Comparison of ENCODE assay signal across 9 cellular contexts in the genomic region with DNA sequence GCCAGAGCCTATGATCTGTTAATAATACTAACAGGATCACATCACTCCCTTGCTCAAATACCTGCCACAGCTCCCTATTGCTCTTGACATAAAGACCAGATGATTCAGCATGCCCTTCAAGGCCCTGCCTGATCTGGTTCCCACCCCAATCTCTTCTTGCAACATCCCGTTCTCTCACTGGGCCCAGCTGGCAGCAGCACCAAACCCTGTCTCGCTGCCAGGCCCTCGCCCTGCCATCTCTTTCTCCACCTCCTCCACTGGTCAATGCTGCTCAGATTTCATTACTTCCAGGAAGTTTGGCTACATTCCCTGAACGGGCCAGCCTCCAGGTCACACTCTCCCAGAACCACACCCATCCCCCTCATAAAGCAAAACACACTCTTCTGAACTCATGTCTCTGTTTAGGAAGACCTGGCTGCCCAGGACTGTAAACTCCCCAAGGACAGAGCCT. TPM values are rescaled to one million over a fixed set of nuclear protein-coding genes. Genes with fewer than 3 reads are reported as not detected.
A peak's percentile ranks its signal among the peaks of the same experiment; 100 is the strongest.
DNase-seq lines count a peak whose midpoint lies in the region; ATAC-seq and TF ChIP-seq lines count a peak whose summit lies in the region.
"Had no signal": no experiment of that assay in that cellular context is flagged by ENCODE, and none has a peak within 500 bp of the region (broad histone marks: within the 10 kb centered on the region; RNA-seq: fewer than 3 reads in every experiment).

No MANE protein-coding gene starts in this region.

- TF ChIP-seq CTCF in fibroblast of lung (conservative IDR thresholded peaks at IDR 0.05 in 1 of 2, IDR thresholded peaks at IDR 0.05 in 1 of 2; ENCODE audit: low read depth in 1 of 2, low read length in 2 of 2) (no peak), ovary (IDR thresholded peaks at IDR 0.05) (no peak)

- H3K27ac ChIP-seq in fibroblast of lung (ENCODE audit: insufficient read depth, low read length), result no peak overlapping the region
- peak overlapping the region; percentile 36 to 47 for H3K27ac ChIP-seq in ovary

- whole genome bisulfite sequencing in ovary, 3 donors, result 14 to 18% (median 17%) methylated on average over 4 of the region's 4 CpGs

- H3K4me1 ChIP-seq in fibroblast of lung (ENCODE audit: control insufficient read depth, extremely low read depth, insufficient read depth, low read length), result peaks cover 7% of the 10 kb centered on the region
- peaks cover 14% of the 10 kb centered on the region for H3K4me1 ChIP-seq in ovary (ENCODE audit: insufficient read depth)

- H2AFZ ChIP-seq in fibroblast of lung (ENCODE audit: low read length), result peak overlapping the region; percentile 30

- DNase-seq in DMS153 (lab: John Stamatoyannopoulos, UW) (peak; percentile 74), NCI-H774 (lab: John Stamatoyannopoulos, UW) (peak; percentile 74), fibroblast of lung (ENCODE audit: low read depth in 2 of 2) (peak; percentile 70 to 98), ovary (peak; percentile 85 to 92 (median 89))
- no peak for DNase-seq in activated effector memory CD4-positive, alpha-beta T cell treated with anti-CD3 and anti-CD28 coated beads, Interleukin-2, amount 50 U/mL, for 16 hours
- DNase-seq: activated CD4-positive, alpha-beta T cell treated with anti-CD3 and anti-CD28 coated beads, Interleukin-2, amount 10 ng/mL, durations not matched to agents 7 days and 5 days had no signal

- peak overlapping the region; percentile 23 for H3K9ac ChIP-seq in fibroblast of lung (ENCODE audit: insufficient read depth, low read length)

- no peaks in the 10 kb centered on the region for H3K79me2 ChIP-seq in fibroblast of lung (ENCODE audit: control insufficient read depth, insufficient read depth, low read length)

- no peak for TF ChIP-seq EP300 in ovary (IDR thresholded peaks at IDR 0.05)

- H3K36me3 ChIP-seq in fibroblast of lung (ENCODE audit: control insufficient read depth, insufficient read depth, low read length) (peaks cover 4% of the 10 kb centered on the region), ovary (no peaks in the 10 kb centered on the region)

- H3K9me3 ChIP-seq in fibroblast of lung (ENCODE audit: control insufficient read depth, insufficient read depth, low read depth, low read length), result no peaks in the 10 kb centered on the region
- H3K9me3 ChIP-seq in ovary, result no peaks in the 10 kb centered on the region

- no peak overlapping the region for H3K4me3 ChIP-seq in fibroblast of lung (replicated peaks in 1 of 4; ENCODE audit: control extremely low read depth in 1 of 4, insufficient read depth in 1 of 4, low read depth in 3 of 4, low read length in 4 of 4)
- H3K4me3 ChIP-seq in ovary, result no peak overlapping the region

- H4K20me1 ChIP-seq in fibroblast of lung (ENCODE audit: control insufficient read depth, extremely low read depth, insufficient read depth, low read length), result no peaks in the 10 kb centered on the region

- H3K27me3 ChIP-seq in fibroblast of lung (ENCODE audit: control insufficient read depth, insufficient read depth, low read length), result no peaks in the 10 kb centered on the region
- H3K27me3 ChIP-seq in ovary, result no peaks in the 10 kb centered on the region

- ATAC-seq in GM18520 (IDR thresholded peaks at IDR 0.05; ENCODE audit: unreplicated experiment) (no peak), GM21360 (IDR thresholded peaks at IDR 0.05; ENCODE audit: unreplicated experiment) (no peak), HG03521 (IDR thresholded peaks at IDR 0.05; ENCODE audit: unreplicated experiment) (no peak)

- TF ChIP-seq POLR2A in ovary (IDR thresholded peaks at IDR 0.05), result no peak

- intact Hi-C loops in ovary (cut with DNase I), result no loop called here

- peak overlapping the region; percentile 51 for H3K4me2 ChIP-seq in fibroblast of lung (ENCODE audit: extremely low read depth, insufficient read depth, low read length)

RNA-seq across cellular contexts. Expression of gene BCAT2, which starts 8.6 kb away (rescaled TPM):
- total RNA-seq in fibroblast of lung (22.1 and 33.9 TPM in 2 replicates), ovary (10 to 100 TPM; 29.1 to 73.6 (median 55.5) TPM)
- polyA plus RNA-seq in fibroblast of lung (22.8 and 23.2 TPM in 2 replicates), ovary (10 to 100 TPM in 1 of 2 donors, 1 to 10 TPM in 1; 7.8 to 70.5 TPM)
- 34.6 and 42.3 TPM in 2 replicates for polyA plus RNA-seq in fibroblast of lung (2012)
- polyA minus RNA-seq in fibroblast of lung (ENCODE audit: low replicate concordance), result 24.7 and 38.1 TPM in 2 replicates

RNA-seq across cellular contexts. Expression of gene HSD17B14, which starts 16.9 kb away (rescaled TPM):
- 7.7 and 11.1 TPM in 2 replicates for total RNA-seq in fibroblast of lung
- polyA plus RNA-seq in fibroblast of lung, result 2.7 and 4.5 TPM in 2 replicates
- 3.8 and 7.8 TPM in 2 replicates for polyA plus RNA-seq in fibroblast of lung (2012)
- 2.1 and 2.2 TPM in 2 replicates for polyA minus RNA-seq in fibroblast of lung (ENCODE audit: low replicate concordance)
- total RNA-seq in ovary, result 10 to 100 TPM; 22.9 to 82.8 (median 46.1) TPM
- polyA plus RNA-seq in ovary, result 10 to 100 TPM; 10.6 to 78.7 TPM

RNA-seq across cellular contexts. Expression of gene PLEKHA4, which starts 49.0 kb away (rescaled TPM):
- total RNA-seq in fibroblast of lung (18.7 and 20.0 TPM in 2 replicates), ovary (10 to 100 TPM; 18.3 to 96.5 (median 52.7) TPM)
- polyA plus RNA-seq in fibroblast of lung (6.6 and 11.1 TPM in 2 replicates), ovary (10 to 100 TPM; 18.8 to 50.9 TPM)
- polyA plus RNA-seq in fibroblast of lung (2012), result 33.4 and 58.7 TPM in 2 replicates
- 18.3 and 27.2 TPM in 2 replicates for polyA minus RNA-seq in fibroblast of lung (ENCODE audit: low replicate concordance)

RNA-seq across cellular contexts. Expression of gene PPP1R15A, which starts 52.8 kb away (rescaled TPM):
- 87.3 and 166 TPM in 2 replicates for total RNA-seq in fibroblast of lung
- polyA plus RNA-seq in fibroblast of lung, result 46.3 and 116 TPM in 2 replicates
- 53.8 and 120 TPM in 2 replicates for polyA plus RNA-seq in fibroblast of lung (2012)
- 19.5 and 31.9 TPM in 2 replicates for polyA minus RNA-seq in fibroblast of lung (ENCODE audit: low replicate concordance)
- total RNA-seq in ovary, result 100 to 1,000 TPM in 1 of 7 donors, 10 to 100 TPM in 6; 22.8 to 156 (median 40.1) TPM
- polyA plus RNA-seq in ovary, result 10 to 100 TPM; 63.2 to 66.2 TPM
